In genomic region chr5:168328804-168329203, GRCh38 we compare ENCODE assay signal across 9 cellular contexts. TPM values are rescaled to one million over a fixed set of nuclear protein-coding genes. Genes with fewer than 3 reads are reported as not detected.
DNase-seq lines count a peak whose midpoint lies in the region; ATAC-seq, FAIRE-seq and TF ChIP-seq lines count a peak whose summit lies in the region.
"Had no signal": no experiment of that assay in that cellular context is flagged by ENCODE, and none has a peak within 500 bp of the region (broad histone marks: within the 10 kb centered on the region; RNA-seq: fewer than 3 reads in every experiment).

No MANE protein-coding gene starts in this region.

- DNase-seq in DMS 273 (lab: John Stamatoyannopoulos, UW; ENCODE audit: unreplicated experiment): peak; percentile 35
- DNase-seq in DMS 273 treated with DMSO at 0.1 percent for 48 hours (lab: John Stamatoyannopoulos, UW): no peak
- DNase-seq in HuH-7 (ENCODE audit: low spot score): peak; percentile 48
- DNase-seq in small intestine: peak; percentile 67
- no peak for DNase-seq in GM19239 (ENCODE audit: insufficient read length, low spot score)
- DNase-seq in head of caudate nucleus: no peak

- no peak overlapping the region for H3K4me3 ChIP-seq in small intestine (ENCODE audit: low read depth in 1 of 2, low read length in 2 of 2)

- no peaks in the 10 kb centered on the region for H3K36me3 ChIP-seq in small intestine (ENCODE audit: control insufficient read depth in 2 of 2, insufficient read depth in 2 of 2, low read length in 2 of 2)

- no peak for ATAC-seq in HG03045 (IDR thresholded peaks at IDR 0.05; ENCODE audit: unreplicated experiment)

- WGBS in small intestine, 3 donors: 1 to 18% (median 8%) methylated on average over 6 of the region's 6 CpGs

- no peaks in the 10 kb centered on the region for H3K9me3 ChIP-seq in small intestine (ENCODE audit: control insufficient read depth, low read depth)

- TF ChIP-seq CTCF in VCaP (conservative IDR thresholded peaks at IDR 0.05): no peak

- intact Hi-C loops in head of caudate nucleus (cut with DNase I): no loop called here

- H3K27ac ChIP-seq in VCaP (peak overlapping the region; percentile 88), small intestine (ENCODE audit: low read depth in 1 of 2, low read length in 1 of 2) (peak overlapping the region in 1 of 2 donors; percentile 67)

- no peaks in the 10 kb centered on the region for H3K27me3 ChIP-seq in small intestine (ENCODE audit: control insufficient read depth in 2 of 2, insufficient read depth in 2 of 2, low read length in 2 of 2)

- H3K4me1 ChIP-seq in small intestine (ENCODE audit: control insufficient read depth in 2 of 2, insufficient read depth in 1 of 2, low read depth in 1 of 2, low read length in 1 of 2): peaks cover 3 to 7% of the 10 kb centered on the region in 2 donors

- FAIRE-seq in small intestine (lab: Jason Lieb, UNC) (no peak), GM19239 (lab: Jason Lieb, UNC) (no peak)
- FAIRE-seq: A204.1 had no signal

RNA-seq across cellular contexts. Expression of gene WWC1, which starts 37.4 kb away (rescaled TPM):
- polyA plus RNA-seq in small intestine: 10 to 100 TPM; 22.8 to 65.1 (median 49.6) TPM

Comparison
In these comparisons a context has a peak if more than half of its experiments do, and no peak if none do; other contexts are left out.
1. DNase-seq: peak in DMS 273 (single experiment), HuH-7 (single experiment) and small intestine (single experiment); none in DMS 273 treated with DMSO at 0.1 percent for 48 hours (single experiment), GM19239 (single experiment) and head of caudate nucleus (0 of 42).